24 cellular contexts compared by ENCODE assay signal in genomic region chrX:11998944-11999343, GRCh38.
"Had no signal": no experiment of that assay in that cellular context is flagged by ENCODE, and none has a peak within 500 bp of the region (broad histone marks: within the 10 kb centered on the region; RNA-seq: fewer than 3 reads in every experiment).

No MANE protein-coding gene starts in this region.

- H3K4me3 Mint-ChIP-seq: activated naive CD8-positive, alpha-beta T cell; effector memory CD8-positive, alpha-beta T cell; nephron progenitor cell; stimulated activated memory B cell treated with anti-CD40 and anti-IgM and Interleukin-4, amounts not matched to agents 10 μg/mL and 1 μg/mL and 100 μg/mL, for 72 hours; type B pancreatic cell had no signal

- H3K4me1 ChIP-seq: left lung, sigmoid colon, testis had no signal

- ATAC-seq: effector memory CD8-positive, alpha-beta T cell; left lung; stimulated activated memory B cell treated with anti-CD40 and anti-IgM and Interleukin-4, amounts not matched to agents 10 μg/mL and 1 μg/mL and 100 μg/mL, for 72 hours had no signal

- DNase-seq: activated CD4-positive, alpha-beta T cell treated with anti-CD3 and anti-CD28 coated beads for 1 hour; activated CD4-positive, alpha-beta T cell treated with anti-CD3 and anti-CD28 coated beads, Interleukin-2, amount 50 U/mL, for 4 hours; activated T-cell treated with anti-CD3 and anti-CD28 coated beads for 4 hours; amniotic stem cell; effector memory CD8-positive, alpha-beta T cell; foreskin melanocyte; glutamatergic neuron; hypothalamus; kidney; left lung; mammary epithelial cell; nephron progenitor cell; occipital lobe; posterior cingulate gyrus; sigmoid colon; stimulated activated CD4-positive, alpha-beta T cell treated with anti-CD3 and anti-CD28 coated beads, Interleukin-4, amount 100 ng/mL, for 4 hours; T-helper 2 cell; testis; WERI-Rb-1 had no signal

- H3K27me3 Mint-ChIP-seq: effector memory CD8-positive, alpha-beta T cell; type B pancreatic cell had no signal

- H3K36me3 ChIP-seq: cardiac muscle cell, left lung, sigmoid colon, WERI-Rb-1 had no signal

- H3K27me3 ChIP-seq: cardiac muscle cell, sigmoid colon, testis had no signal

- H3K4me3 ChIP-seq: cardiac muscle cell, left lung, sigmoid colon, testis had no signal

- H3K9me3 ChIP-seq: left lung, sigmoid colon, testis had no signal

- H3K36me3 Mint-ChIP-seq: activated naive CD8-positive, alpha-beta T cell; stimulated activated memory B cell treated with anti-CD40 and anti-IgM and Interleukin-4, amounts not matched to agents 10 μg/mL and 1 μg/mL and 100 μg/mL, for 72 hours; type B pancreatic cell had no signal

- H3K4me1 Mint-ChIP-seq: nephron progenitor cell; stimulated activated memory B cell treated with anti-CD40 and anti-IgM and Interleukin-4, amounts not matched to agents 10 μg/mL and 1 μg/mL and 100 μg/mL, for 72 hours had no signal

- H3K27ac Mint-ChIP-seq: activated naive CD8-positive, alpha-beta T cell; effector memory CD8-positive, alpha-beta T cell; nephron progenitor cell; stimulated activated memory B cell treated with anti-CD40 and anti-IgM and Interleukin-4, amounts not matched to agents 10 μg/mL and 1 μg/mL and 100 μg/mL, for 72 hours; type B pancreatic cell had no signal

- H3K9me3 Mint-ChIP-seq: effector memory CD8-positive, alpha-beta T cell; type B pancreatic cell had no signal

- H3K27ac ChIP-seq: cardiac muscle cell, epithelial cell of prostate, left lung, sigmoid colon, testis, WERI-Rb-1 had no signal
